Comparison of ENCODE assay signal across 1 cellular context in the genomic region with DNA sequence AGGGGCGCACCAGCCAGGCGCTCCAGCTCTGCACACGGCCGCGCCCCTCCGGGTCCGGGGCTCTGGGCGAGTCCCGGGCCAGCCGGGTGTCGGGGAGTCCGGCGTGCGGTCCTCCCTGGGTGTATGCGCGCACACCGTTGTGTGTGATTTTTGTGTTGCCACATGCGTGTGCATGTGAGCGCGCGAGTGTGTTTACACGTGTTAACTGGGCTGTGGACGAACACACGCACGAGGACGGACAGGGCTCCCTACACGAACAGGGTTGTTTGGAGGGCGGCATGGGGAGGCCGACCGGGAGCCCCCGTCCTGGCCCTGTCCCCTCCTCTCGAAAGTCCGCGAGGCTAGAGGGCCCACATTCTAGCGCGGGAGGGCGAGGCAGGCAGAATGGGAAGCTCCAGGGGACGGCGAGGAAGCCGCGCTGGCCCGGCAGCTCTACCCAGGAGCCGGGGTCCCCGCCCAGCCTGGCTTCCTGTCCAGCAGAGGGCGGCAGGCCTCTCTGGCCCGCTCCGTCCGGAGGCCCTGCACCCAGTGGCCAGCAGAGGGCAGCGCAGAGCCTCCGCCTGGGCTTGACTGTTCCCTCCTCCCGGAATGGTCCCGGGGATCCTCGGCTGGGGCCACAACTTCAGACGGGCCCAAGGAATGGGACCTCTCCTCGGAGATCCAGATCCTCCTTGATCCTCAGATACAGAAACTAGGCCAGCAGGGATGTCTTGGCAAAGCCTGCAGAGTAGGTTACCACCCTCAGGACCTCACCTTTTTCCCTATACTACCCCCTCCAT.
TF ChIP-seq lines count a peak whose summit lies in the region.

No MANE protein-coding gene starts in this region.

TF ChIP-seq in K562, 482 proteins besides CTCF, POLR2A, EP300 and RAD21 (continued from another document):
- TF ChIP-seq JUND (IDR thresholded peaks at IDR 0.05; ENCODE audit: borderline replicate concordance, low read depth, low read length) (peak; percentile 53; the same call in 1 of the 2 replicates), JUND (tag; IDR thresholded peaks at IDR 0.05; ENCODE audit: borderline replicate concordance, low read depth, low read length) (no peak; the same call in 2 of the 3 replicates), FIP1L1 (IDR thresholded peaks at IDR 0.05; ENCODE audit: low read depth, low read length, poor library complexity, severe bottlenecking) (peak; percentile 49)
